ENCODE assay signal across 1 cellular context in the genomic region with DNA sequence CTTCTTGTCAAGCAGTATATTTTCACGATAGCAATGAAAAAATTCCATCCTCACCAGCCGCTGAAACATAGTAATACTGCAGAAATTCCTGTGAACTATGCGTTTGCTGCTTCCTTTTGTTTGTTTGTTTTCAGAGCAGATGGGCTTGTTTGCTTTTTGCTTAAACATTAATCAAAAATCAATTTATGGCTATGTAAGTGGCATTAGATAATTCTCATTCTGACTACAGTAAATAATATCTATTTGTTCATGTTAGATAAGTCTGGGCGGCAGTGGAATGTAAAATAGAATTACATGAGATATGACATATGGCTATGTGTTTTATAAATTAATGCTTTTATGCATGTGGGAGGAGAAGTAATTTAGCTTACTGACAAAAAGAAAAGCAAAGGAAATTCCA.
TF ChIP-seq lines count a peak whose summit lies in the region.

No MANE protein-coding gene starts in this region.

TF ChIP-seq in HepG2, 621 proteins besides CTCF, POLR2A, EP300 and RAD21 (continued from another document and continues in another):
- TF ChIP-seq PRDM15 (CRISPR knock-in tag; IDR thresholded peaks at IDR 0.05), result no peak
- TF ChIP-seq ZKSCAN5 (CRISPR knock-in tag; IDR thresholded peaks at IDR 0.05), result no peak
- peak; percentile 89; the same call in 1 of the 2 replicates for TF ChIP-seq MBD4 (IDR thresholded peaks at IDR 0.05; ENCODE audit: borderline replicate concordance, low read length)
- TF ChIP-seq HNRNPLL (IDR thresholded peaks at IDR 0.05; ENCODE audit: low read depth, low read length, poor library complexity, severe bottlenecking), result no peak
- TF ChIP-seq, protein P1, sequence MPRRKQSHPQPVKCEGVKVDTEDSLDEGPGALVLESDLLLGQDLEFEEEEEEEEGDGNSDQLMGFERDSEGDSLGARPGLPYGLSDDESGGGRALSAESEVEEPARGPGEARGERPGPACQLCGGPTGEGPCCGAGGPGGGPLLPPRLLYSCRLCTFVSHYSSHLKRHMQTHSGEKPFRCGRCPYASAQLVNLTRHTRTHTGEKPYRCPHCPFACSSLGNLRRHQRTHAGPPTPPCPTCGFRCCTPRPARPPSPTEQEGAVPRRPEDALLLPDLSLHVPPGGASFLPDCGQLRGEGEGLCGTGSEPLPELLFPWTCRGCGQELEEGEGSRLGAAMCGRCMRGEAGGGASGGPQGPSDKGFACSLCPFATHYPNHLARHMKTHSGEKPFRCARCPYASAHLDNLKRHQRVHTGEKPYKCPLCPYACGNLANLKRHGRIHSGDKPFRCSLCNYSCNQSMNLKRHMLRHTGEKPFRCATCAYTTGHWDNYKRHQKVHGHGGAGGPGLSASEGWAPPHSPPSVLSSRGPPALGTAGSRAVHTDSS (CRISPR knock-in tag; conservative IDR thresholded peaks at IDR 0.05), result no peak
- TF ChIP-seq SNRNP70 (IDR thresholded peaks at IDR 0.05; ENCODE audit: low read depth, low read length), result no peak
- TF ChIP-seq FOXP4 (CRISPR knock-in tag; IDR thresholded peaks at IDR 0.05), result peak; percentile 97
- TF ChIP-seq PAXIP1 (CRISPR knock-in tag; conservative IDR thresholded peaks at IDR 0.05), result peak; percentile 85
- no peak for TF ChIP-seq GLI4 (CRISPR knock-in tag; IDR thresholded peaks at IDR 0.05; ENCODE audit: borderline replicate concordance)
- TF ChIP-seq CBFB (CRISPR knock-in tag; IDR thresholded peaks at IDR 0.05), result 0 out of 2 replicates have a peak, but pooled peaks have one; percentile 41
- TF ChIP-seq RELA (CRISPR knock-in tag; IDR thresholded peaks at IDR 0.05), result no peak
- no peak for TF ChIP-seq ZNF768 (CRISPR knock-in tag; IDR thresholded peaks at IDR 0.05)
- TF ChIP-seq YEATS2 (CRISPR knock-in tag; IDR thresholded peaks at IDR 0.05; ENCODE audit: borderline replicate concordance), result no peak; the same call in 1 of the 2 replicates
- no peak for TF ChIP-seq ZBTB1 (CRISPR knock-in tag; IDR thresholded peaks at IDR 0.05; ENCODE audit: borderline replicate concordance)
- TF ChIP-seq KLF15 (CRISPR knock-in tag; IDR thresholded peaks at IDR 0.05; ENCODE audit: borderline replicate concordance), result no peak
- TF ChIP-seq PRMT3 (CRISPR knock-in tag; IDR thresholded peaks at IDR 0.05; ENCODE audit: borderline replicate concordance, low read depth), result no peak
- TF ChIP-seq, protein P2, sequence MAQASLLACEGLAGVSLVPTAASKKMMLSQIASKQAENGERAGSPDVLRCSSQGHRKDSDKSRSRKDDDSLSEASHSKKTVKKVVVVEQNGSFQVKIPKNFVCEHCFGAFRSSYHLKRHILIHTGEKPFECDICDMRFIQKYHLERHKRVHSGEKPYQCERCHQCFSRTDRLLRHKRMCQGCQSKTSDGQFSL (CRISPR knock-in tag; IDR thresholded peaks at IDR 0.05), result no peak
- no peak for TF ChIP-seq GMEB2 (CRISPR knock-in tag; IDR thresholded peaks at IDR 0.05; ENCODE audit: low read depth)
- TF ChIP-seq MNT (IDR thresholded peaks at IDR 0.05), result peak; percentile 39
- TF ChIP-seq JUNB (CRISPR knock-in tag; IDR thresholded peaks at IDR 0.05; ENCODE audit: borderline replicate concordance), result peak; percentile 42; the same call in 1 of the 2 replicates
- no peak for TF ChIP-seq ZNF282 (IDR thresholded peaks at IDR 0.05; ENCODE audit: partially characterized antibody)
- no peak for TF ChIP-seq ZBTB49 (CRISPR knock-in tag; IDR thresholded peaks at IDR 0.05; ENCODE audit: borderline replicate concordance)
- no peak for TF ChIP-seq RFX5 (IDR thresholded peaks at IDR 0.05; ENCODE audit: low read depth, low read length)
- peak; percentile 79 for TF ChIP-seq PITX1 (CRISPR knock-in tag; IDR thresholded peaks at IDR 0.05)
- TF ChIP-seq GPN1 (CRISPR knock-in tag; IDR thresholded peaks at IDR 0.05; ENCODE audit: borderline replicate concordance), result no peak
- 0 out of 2 replicates have a peak, but pooled peaks have one; percentile 9 for TF ChIP-seq STAG1 (CRISPR knock-in tag; IDR thresholded peaks at IDR 0.05)
- TF ChIP-seq KDM2A (CRISPR knock-in tag; IDR thresholded peaks at IDR 0.05; ENCODE audit: borderline replicate concordance, low read depth), result no peak
- TF ChIP-seq ZSCAN31 (CRISPR knock-in tag; IDR thresholded peaks at IDR 0.05; ENCODE audit: low read depth), result no peak
- no peak for TF ChIP-seq TBX2 (CRISPR knock-in tag; IDR thresholded peaks at IDR 0.05; ENCODE audit: borderline replicate concordance)
- TF ChIP-seq, protein P3, sequence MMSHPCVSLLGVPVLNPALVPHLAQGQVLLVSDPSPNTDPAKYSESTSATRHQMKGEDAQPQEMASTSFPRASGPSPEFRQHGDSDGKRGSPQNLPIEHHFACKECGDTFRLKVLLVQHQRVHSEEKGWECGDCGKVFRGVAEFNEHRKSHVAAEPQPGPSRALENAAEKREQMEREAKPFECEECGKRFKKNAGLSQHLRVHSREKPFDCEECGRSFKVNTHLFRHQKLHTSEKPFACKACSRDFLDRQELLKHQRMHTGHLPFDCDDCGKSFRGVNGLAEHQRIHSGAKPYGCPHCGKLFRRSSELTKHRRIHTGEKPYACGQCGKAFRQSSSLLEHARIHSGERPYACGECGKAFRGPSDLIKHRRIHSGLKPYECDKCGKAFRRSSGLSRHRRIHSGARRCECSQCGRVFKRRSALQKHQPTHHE (CRISPR knock-in tag; IDR thresholded peaks at IDR 0.05; ENCODE audit: borderline replicate concordance), result no peak
- TF ChIP-seq ZSCAN12 (CRISPR knock-in tag; IDR thresholded peaks at IDR 0.05), result no peak
- TF ChIP-seq ZNF205 (CRISPR knock-in tag; IDR thresholded peaks at IDR 0.05), result no peak
- TF ChIP-seq ZNF256 (CRISPR knock-in tag; conservative IDR thresholded peaks at IDR 0.05), result no peak
- TF ChIP-seq MYPOP (CRISPR knock-in tag; IDR thresholded peaks at IDR 0.05), result no peak
